21 cellular contexts compared by ENCODE assay signal in the genomic region with DNA sequence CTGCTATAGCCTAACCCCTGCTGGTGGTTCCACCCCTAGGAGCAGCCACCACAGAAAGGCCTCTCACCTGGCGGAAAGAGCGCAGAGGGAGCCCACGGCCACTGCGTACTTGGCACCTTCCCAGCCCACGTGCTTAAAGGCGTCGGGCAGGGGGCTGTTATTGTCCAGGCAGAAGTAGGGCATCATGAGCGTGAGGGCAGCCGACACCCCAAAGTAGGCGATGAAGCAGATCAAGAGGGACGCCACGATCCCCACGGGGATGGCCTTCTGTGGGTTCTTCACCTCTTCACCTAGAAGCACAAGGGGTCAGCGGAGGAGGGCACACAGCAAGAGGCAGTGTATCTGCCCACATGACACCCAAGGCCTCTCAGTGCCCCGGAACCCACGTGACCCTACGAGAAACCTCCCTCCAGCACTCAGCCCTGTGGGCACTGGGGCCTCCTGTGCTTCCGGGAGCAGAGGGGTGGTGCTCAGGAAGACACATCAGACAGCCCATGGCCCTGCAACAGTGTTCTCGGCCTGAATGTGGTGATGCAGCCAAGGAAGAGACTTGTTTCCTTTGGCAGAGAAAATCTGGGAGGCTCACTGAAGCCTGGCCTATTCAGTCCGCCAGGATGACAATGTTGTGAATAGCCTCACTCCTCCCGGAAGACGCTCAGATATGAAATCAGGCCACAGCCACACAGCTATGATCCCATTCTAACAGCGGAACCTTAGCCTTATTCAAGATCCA.
A peak's percentile ranks its signal among the peaks of the same experiment; 100 is the strongest.
DNase-seq lines count a peak whose midpoint lies in the region; ATAC-seq and TF ChIP-seq lines count a peak whose summit lies in the region.
"Had no signal": no experiment of that assay in that cellular context is flagged by ENCODE, and none has a peak within 500 bp of the region (broad histone marks: within the 10 kb centered on the region; RNA-seq: fewer than 3 reads in every experiment).

No MANE protein-coding gene starts in this region.

- H3F3A ChIP-seq in GM23248 (ENCODE audit: insufficient read depth): peaks cover 53% of the 10 kb centered on the region

- H3K9me3 Mint-ChIP-seq in chondrocyte (ENCODE audit: low read depth): peaks cover 3% of the 10 kb centered on the region
- no peaks in the 10 kb centered on the region for H3K9me3 Mint-ChIP-seq in activated T-helper 2 cell treated with anti-CD3 and anti-CD28 coated beads, Interferon-gamma antibody, Interleukin-2, Interleukin-4, amounts not matched to agents 10 μg/mL and 5 μg/mL and 100 μg/mL, durations not matched to agents 14 hours and 24 hours and 36 hours
- H3K9me3 Mint-ChIP-seq: activated T-cell treated with anti-CD3 and anti-CD28 coated beads, Interleukin-2, amount 50 U/mL, for 72 hours; endodermal cell had no signal

- H3K9ac ChIP-seq in GM23248: peak overlapping the region; percentile 70

- no peak overlapping the region for H2AFZ ChIP-seq in GM23248
- H2AFZ ChIP-seq: hepatocyte had no signal

- peak; percentile 92 for DNase-seq in GM23248
- no peak for DNase-seq in chondrocyte (ENCODE audit: low spot score)
- peak; percentile 67 for DNase-seq in left ventricle myocardium superior
- DNase-seq in spleen: peak; percentile 40
- no peak for DNase-seq in activated T-helper 2 cell treated with anti-CD3 and anti-CD28 coated beads, Interferon-gamma antibody, Interleukin-2, Interleukin-4, amounts not matched to agents 10 μg/mL and 5 μg/mL and 100 μg/mL, durations not matched to agents 14 hours and 24 hours and 36 hours (ENCODE audit: low spot score)
- no peak for DNase-seq in activated effector memory CD4-positive, alpha-beta T cell treated with Interleukin-2 at 50 U/mL for 16 hours
- DNase-seq in cerebellar nuclear complex (lab: John Stamatoyannopoulos, UW): no peak
- DNase-seq: activated CD4-positive, alpha-beta T cell treated with anti-CD3 and anti-CD28 coated beads for 4 hours; activated T-cell treated with anti-CD3 and anti-CD28 coated beads, Interleukin-2, amount 50 U/mL, for 72 hours; DMS79; endodermal cell; KG1; mammary epithelial cell; NCI-H146; NCI-H446 treated with DMSO at 0.1 percent for 48 hours; occipital lobe; transverse colon had no signal

- H3K9me2 ChIP-seq in GM23248 (ENCODE audit: insufficient read depth): no peaks in the 10 kb centered on the region

- H3K4me2 ChIP-seq in GM23248 (ENCODE audit: unreplicated experiment): peak overlapping the region; percentile 22
- H3K4me2 ChIP-seq: hepatocyte had no signal

- no peak for TF ChIP-seq POLR2A in spleen (IDR thresholded peaks at IDR 0.05)

- in situ Hi-C loops in GM23248 (cut with MboI): no loop called here

- H3K9me3 ChIP-seq in GM23248 (ENCODE audit: low read depth): no peaks in the 10 kb centered on the region
- H3K9me3 ChIP-seq in spleen: no peaks in the 10 kb centered on the region
- H3K9me3 ChIP-seq: transverse colon had no signal

- H3K27ac Mint-ChIP-seq in chondrocyte (ENCODE audit: unreplicated experiment): peak overlapping the region; percentile 82
- H3K27ac Mint-ChIP-seq in activated T-helper 2 cell treated with anti-CD3 and anti-CD28 coated beads, Interferon-gamma antibody, Interleukin-2, Interleukin-4, amounts not matched to agents 10 μg/mL and 5 μg/mL and 100 μg/mL, durations not matched to agents 14 hours and 24 hours and 36 hours: no peak overlapping the region
- H3K27ac Mint-ChIP-seq: activated T-cell treated with anti-CD3 and anti-CD28 coated beads, Interleukin-2, amount 50 U/mL, for 72 hours; B cell; endodermal cell had no signal

- peaks cover 43% of the 10 kb centered on the region for H3K36me3 Mint-ChIP-seq in chondrocyte (ENCODE audit: low read depth)
- peaks cover 72% of the 10 kb centered on the region for H3K36me3 Mint-ChIP-seq in activated T-helper 2 cell treated with anti-CD3 and anti-CD28 coated beads, Interferon-gamma antibody, Interleukin-2, Interleukin-4, amounts not matched to agents 10 μg/mL and 5 μg/mL and 100 μg/mL, durations not matched to agents 14 hours and 24 hours and 36 hours (ENCODE audit: low read depth)

- ATAC-seq in left ventricle myocardium superior (peak; percentile 87), HG03135 (IDR thresholded peaks at IDR 0.05; ENCODE audit: unreplicated experiment) (no peak)
- ATAC-seq: Panc1 had no signal

- H3K4me1 ChIP-seq in GM23248 (ENCODE audit: insufficient read depth) (peaks cover 43% of the 10 kb centered on the region), spleen (no peaks in the 10 kb centered on the region)
- H3K4me1 ChIP-seq: transverse colon had no signal

- H3K27ac ChIP-seq in GM23248 (peak overlapping the region; percentile 94), spleen (no peak overlapping the region)
- H3K27ac ChIP-seq: transverse colon had no signal

- no peaks in the 10 kb centered on the region for H3K27me3 Mint-ChIP-seq in chondrocyte (ENCODE audit: low read depth)
- H3K27me3 Mint-ChIP-seq in activated T-helper 2 cell treated with anti-CD3 and anti-CD28 coated beads, Interferon-gamma antibody, Interleukin-2, Interleukin-4, amounts not matched to agents 10 μg/mL and 5 μg/mL and 100 μg/mL, durations not matched to agents 14 hours and 24 hours and 36 hours (ENCODE audit: low read depth): no peaks in the 10 kb centered on the region
- H3K27me3 Mint-ChIP-seq: B cell had no signal

- H4K20me1 ChIP-seq in GM23248 (ENCODE audit: insufficient read depth): no peaks in the 10 kb centered on the region

- 59 to 63% methylated on average over 22 to 23 of the region's 23 CpGs for WGBS in GM23248 (ENCODE audit: low coverage in 1 of 2, low lambda C conversion rate in 2 of 2, missing lambda C conversion rate in 2 of 2), 2 experiments
- WGBS in spleen, 5 donors: 90 to 95% (median 92%) methylated on average over 20 to 23 of the region's 23 CpGs

- TF ChIP-seq CTCF in chondrocyte (IDR thresholded peaks at IDR 0.05) (no peak), spleen (IDR thresholded peaks at IDR 0.05 in 8 of 11, conservative IDR thresholded peaks at IDR 0.05 in 3 of 11) (no peak)

- peaks cover 74% of the 10 kb centered on the region for H3K79me2 ChIP-seq in GM23248 (ENCODE audit: insufficient read depth)
- H3K79me2 ChIP-seq: hepatocyte had no signal

- peaks cover 36% of the 10 kb centered on the region for H3K36me3 ChIP-seq in GM23248 (ENCODE audit: low read depth)
- H3K36me3 ChIP-seq in spleen: peaks cover 0 to 97% (median 57%) of the 10 kb centered on the region in 6 donors

- intact Hi-C loops in left ventricle myocardium superior (cut with micrococcal nuclease): no loop called here
- intact Hi-C loops in spleen (cut with DNase I; ENCODE audit: low total_unique reads): no loop called here
- intact Hi-C loops in activated T-helper 2 cell treated with anti-CD3 and anti-CD28 coated beads, Interferon-gamma antibody, Interleukin-2, Interleukin-4, amounts not matched to agents 10 μg/mL and 5 μg/mL and 100 μg/mL, durations not matched to agents 14 hours and 24 hours and 36 hours (cut with micrococcal nuclease): no loop called here

- H3K4me3 ChIP-seq in GM23248: no peak overlapping the region
- H3K4me3 ChIP-seq in spleen: no peak overlapping the region
- H3K4me3 ChIP-seq: hepatocyte, transverse colon had no signal

- H3K4me3 Mint-ChIP-seq in chondrocyte (ENCODE audit: unreplicated experiment): no peak overlapping the region
- H3K4me3 Mint-ChIP-seq in activated T-helper 2 cell treated with anti-CD3 and anti-CD28 coated beads, Interferon-gamma antibody, Interleukin-2, Interleukin-4, amounts not matched to agents 10 μg/mL and 5 μg/mL and 100 μg/mL, durations not matched to agents 14 hours and 24 hours and 36 hours (ENCODE audit: low read depth): no peak overlapping the region
- H3K4me3 Mint-ChIP-seq: activated T-cell treated with anti-CD3 and anti-CD28 coated beads, Interleukin-2, amount 50 U/mL, for 72 hours; B cell; endodermal cell had no signal

- peaks cover 50% of the 10 kb centered on the region for H3K4me1 Mint-ChIP-seq in chondrocyte (ENCODE audit: low read depth)
- H3K4me1 Mint-ChIP-seq in activated T-helper 2 cell treated with anti-CD3 and anti-CD28 coated beads, Interferon-gamma antibody, Interleukin-2, Interleukin-4, amounts not matched to agents 10 μg/mL and 5 μg/mL and 100 μg/mL, durations not matched to agents 14 hours and 24 hours and 36 hours (ENCODE audit: low read depth): no peaks in the 10 kb centered on the region
- H3K4me1 Mint-ChIP-seq: B cell, endodermal cell had no signal

- no peaks in the 10 kb centered on the region for H3K27me3 ChIP-seq in GM23248 (replicated peaks; ENCODE audit: insufficient read depth)
- no peaks in the 10 kb centered on the region for H3K27me3 ChIP-seq in spleen (replicated peaks in 1 of 7)
- H3K27me3 ChIP-seq: hepatocyte, transverse colon had no signal

Comparison
In these comparisons a context has a peak if more than half of its experiments do, and no peak if none do; other contexts are left out.
1. DNase-seq: peak in GM23248 (single experiment), left ventricle myocardium superior (single experiment) and spleen (single experiment); none in chondrocyte (single experiment), activated T-helper 2 cell treated with anti-CD3 and anti-CD28 coated beads, Interferon-gamma antibody, Interleukin-2, Interleukin-4, amounts not matched to agents 10 μg/mL and 5 μg/mL and 100 μg/mL, durations not matched to agents 14 hours and 24 hours and 36 hours (single experiment), activated effector memory CD4-positive, alpha-beta T cell treated with Interleukin-2 at 50 U/mL for 16 hours (single experiment) and cerebellar nuclear complex (0 of 2).